In genomic region chr17:77280304-77280910, GRCh38 we compare ENCODE assay signal across 8 cellular contexts.
A peak's percentile ranks its signal among the peaks of the same experiment; 100 is the strongest.
DNase-seq lines count a peak whose midpoint lies in the region; ATAC-seq, FAIRE-seq and TF ChIP-seq lines count a peak whose summit lies in the region.

No MANE protein-coding gene starts in this region.

- no peak for FAIRE-seq in small intestine (lab: Jason Lieb, UNC)

- H3F3A ChIP-seq in GM23338 (replicated peaks; ENCODE audit: low read depth): peaks cover 6% of the 10 kb centered on the region

- H3K4me3 ChIP-seq in GM23338: peak overlapping the region; percentile 70
- peak overlapping the region; percentile 55 for H3K4me3 ChIP-seq in fibroblast of the aortic adventitia (ENCODE audit: low read depth, low read length)
- peak overlapping the region; percentile 8 to 88 for H3K4me3 ChIP-seq in small intestine (ENCODE audit: low read depth in 1 of 2, low read length in 2 of 2)

- peak; percentile 3; the same call in 2 of the 3 replicates for ATAC-seq in GM23338

- H3K36me3 ChIP-seq in GM23338 (ENCODE audit: insufficient read depth): no peaks in the 10 kb centered on the region
- no peaks in the 10 kb centered on the region for H3K36me3 ChIP-seq in small intestine (ENCODE audit: control insufficient read depth in 2 of 2, insufficient read depth in 2 of 2, low read length in 2 of 2)

- H3K27me3 ChIP-seq in GM23338 (ENCODE audit: insufficient read depth): peaks cover 25% of the 10 kb centered on the region
- no peaks in the 10 kb centered on the region for H3K27me3 ChIP-seq in small intestine (ENCODE audit: control insufficient read depth in 2 of 2, insufficient read depth in 2 of 2, low read length in 2 of 2)

- H3K4me1 ChIP-seq in GM23338 (ENCODE audit: insufficient read depth): peaks cover 31% of the 10 kb centered on the region
- peaks cover 0 to 2% of the 10 kb centered on the region in 2 donors for H3K4me1 ChIP-seq in small intestine (ENCODE audit: control insufficient read depth in 2 of 2, insufficient read depth in 1 of 2, low read depth in 1 of 2, low read length in 1 of 2)

- no peaks in the 10 kb centered on the region; the same call in 1 of the 2 replicates for H4K20me1 ChIP-seq in GM23338 (replicated peaks; ENCODE audit: insufficient read depth)

- no peak overlapping the region for H3K27ac ChIP-seq in GM23338 (ENCODE audit: low read depth)
- peak overlapping the region in 1 of 2 donors; percentile 33 for H3K27ac ChIP-seq in small intestine (ENCODE audit: low read depth in 1 of 2, low read length in 1 of 2)

- H3K36me3 Mint-ChIP-seq in CD14-positive monocyte (peaks cover 5 to 9% of the 10 kb centered on the region in 2 donors), GM23338 (ENCODE audit: low read depth) (peaks cover 6% of the 10 kb centered on the region; the same call in 1 of the 3 replicates)

- peaks cover 31% of the 10 kb centered on the region for H3K79me2 ChIP-seq in GM23338 (replicated peaks; ENCODE audit: insufficient read depth)

- no peak for TF ChIP-seq CTCF in CD14-positive monocyte (IDR thresholded peaks at IDR 0.05)
- no peak for TF ChIP-seq CTCF in GM23338 (conservative IDR thresholded peaks at IDR 0.05; ENCODE audit: low read depth in 2 of 2)
- no peak for TF ChIP-seq CTCF in fibroblast of the aortic adventitia (IDR thresholded peaks at IDR 0.05; ENCODE audit: insufficient read depth, low read length)

- DNase-seq in CD14-positive monocyte (ENCODE audit: low spot score) (no peak), GM23338 (ENCODE audit: low spot score) (peak; percentile 50), SW480 (ENCODE audit: low spot score) (peak; percentile 79), fibroblast of the aortic adventitia (ENCODE audit: low read depth) (peak; percentile 89), small intestine (peak; percentile 63), iPS-NIHi11 (ENCODE audit: low spot score) (no peak), cerebellar cortex (ENCODE audit: low spot score) (no peak), cerebellar nuclear complex (lab: John Stamatoyannopoulos, UW) (no peak)

- intact Hi-C loops in CD14-positive monocyte (cut with micrococcal nuclease): loop anchor here (5.0 kb wide), 1 partner anchor 37 kb away; a partner anchor contains a TSS

- H3K9me2 ChIP-seq in GM23338 (ENCODE audit: insufficient read depth): no peaks in the 10 kb centered on the region

- H3K9me3 ChIP-seq in small intestine (ENCODE audit: control insufficient read depth, low read depth): no peaks in the 10 kb centered on the region

- peak overlapping the region; percentile 82 to 91 for H3K4me3 Mint-ChIP-seq in CD14-positive monocyte
- H3K4me3 Mint-ChIP-seq in GM23338: peak overlapping the region; percentile 76

- H3K9me3 Mint-ChIP-seq in CD14-positive monocyte (peaks cover 0 to 12% (median 2%) of the 10 kb centered on the region in 7 donors), GM23338 (no peaks in the 10 kb centered on the region)

- peak overlapping the region in 2 of 7 donors; percentile 15 to 78 for H3K27ac Mint-ChIP-seq in CD14-positive monocyte
- no peak overlapping the region for H3K27ac Mint-ChIP-seq in GM23338

- H3K4me1 Mint-ChIP-seq in CD14-positive monocyte (peaks cover 47% of the 10 kb centered on the region), GM23338 (peaks cover 32% of the 10 kb centered on the region)

- 9 to 28% (median 17%) methylated on average over 29 to 30 of the region's 30 CpGs for WGBS in small intestine, 3 donors

- H2AFZ ChIP-seq in GM23338: peak overlapping the region; percentile 93

- H3K27me3 Mint-ChIP-seq in CD14-positive monocyte (ENCODE audit: low read depth in 3 of 3): peaks cover 26 to 42% (median 31%) of the 10 kb centered on the region in 3 donors
- H3K27me3 Mint-ChIP-seq in GM23338 (ENCODE audit: insufficient read depth, low read depth, poor library complexity): peaks cover 21% of the 10 kb centered on the region

- peak overlapping the region; percentile 90 for H3K4me2 ChIP-seq in GM23338

TF ChIP-seq in GM23338, 12 proteins besides CTCF, POLR2A, EP300 and RAD21 (continues in another document):
- TF ChIP-seq ZNF462 (CRISPR knock-in tag; IDR thresholded peaks at IDR 0.05) (no peak), ZNF114 (CRISPR knock-in tag; IDR thresholded peaks at IDR 0.05) (no peak), NANOG (IDR thresholded peaks at IDR 0.05; ENCODE audit: borderline replicate concordance) (no peak), CREB1 (CRISPR knock-in tag; IDR thresholded peaks at IDR 0.05; ENCODE audit: low read depth) (no peak), EZH2phosphoT487 (IDR thresholded peaks at IDR 0.05; ENCODE audit: unreplicated experiment) (no peak), REST (IDR thresholded peaks at IDR 0.05; ENCODE audit: unreplicated experiment) (no peak)

Comparison
In these comparisons a context has a peak if more than half of its experiments do, and no peak if none do; other contexts are left out.
1. DNase-seq: peak in GM23338 (single experiment), SW480 (single experiment), fibroblast of the aortic adventitia (single experiment) and small intestine (single experiment); none in CD14-positive monocyte (single experiment), iPS-NIHi11 (single experiment), cerebellar cortex (single experiment) and cerebellar nuclear complex (0 of 2).
2. Peak in every context shown above with its lines, with median percentiles within 50 percentile points of each other: H3K4me3 ChIP-seq.